In genomic region chr4:85126991-85127591, GRCh38 we compare ENCODE assay signal across 15 cellular contexts.
DNase-seq lines count a peak whose midpoint lies in the region; ATAC-seq and TF ChIP-seq lines count a peak whose summit lies in the region.
"Had no signal": no experiment of that assay in that cellular context is flagged by ENCODE, and none has a peak within 500 bp of the region (broad histone marks: within the 10 kb centered on the region; RNA-seq: fewer than 3 reads in every experiment).

No MANE protein-coding gene starts in this region.

- no peak overlapping the region for H3K9ac ChIP-seq in HCT116 (ENCODE audit: low read length)
- no peak overlapping the region for H3K9ac ChIP-seq in PC-3 (ENCODE audit: low read length)

- no peaks in the 10 kb centered on the region for H3K36me3 ChIP-seq in BE2C
- H3K36me3 ChIP-seq in HCT116 (ENCODE audit: control insufficient read depth in 1 of 2, insufficient read depth in 2 of 2, low read length in 2 of 2): no peaks in the 10 kb centered on the region
- no peaks in the 10 kb centered on the region for H3K36me3 ChIP-seq in PC-3 (ENCODE audit: low read depth, low read length)
- H3K36me3 ChIP-seq: HAP-1 had no signal

- H4K20me1 ChIP-seq in HCT116 (ENCODE audit: insufficient read depth): no peaks in the 10 kb centered on the region
- no peaks in the 10 kb centered on the region for H4K20me1 ChIP-seq in PC-3 (ENCODE audit: low read length)

- BruUV-seq in HCT116 (replicated peaks; lab: Mats Ljungman, UMichigan) (no TSS peak), PC-3 (replicated peaks; lab: Mats Ljungman, UMichigan) (no TSS peak)

- TF ChIP-seq POLR2A in HCT116 (IDR thresholded peaks at IDR 0.05; ENCODE audit: borderline replicate concordance, extremely low read depth, insufficient read depth, insufficient read length): no peak

- H3K4me3 ChIP-seq in BE2C (ENCODE audit: low read depth, low read length) (peak overlapping the region; percentile 49), HCT116 (replicated peaks in 1 of 2; ENCODE audit: low read depth in 1 of 2, low read length in 2 of 2) (no peak overlapping the region), PC-3 (ENCODE audit: low read length) (no peak overlapping the region)
- H3K4me3 ChIP-seq: HAP-1 had no signal

- RAD21 ChIA-PET in HCT116 (lab: Charles Lee; ENCODE audit: low non-redundant PET in 1 of 2, low total read pairs in 2 of 2, uncharacterized antibody in 2 of 2, unreplicated experiment in 2 of 2): no interaction called here

- POLR2A ChIA-PET in HCT116 (lab: Charles Lee) (no interaction called here), PC-3 (lab: Charles Lee; ENCODE audit: unreplicated experiment) (no interaction called here)

- H3K27me3 ChIP-seq in BE2C (no peaks in the 10 kb centered on the region), HCT116 (ENCODE audit: insufficient read depth, low read length) (no peaks in the 10 kb centered on the region), PC-3 (ENCODE audit: low read length) (no peaks in the 10 kb centered on the region)

- CTCF ChIA-PET in HCT116 (lab: Charles Lee) (interaction anchor here (0.6 to 2.4 kb wide), 6 partner anchors 13 to 917 kb away, joined by 3 to 7 read pairs (median 3); no protein-coding TSS in a partner anchor), PC-3 (lab: Charles Lee) (no interaction called here)

- H3K4me1 ChIP-seq in BE2C (peaks cover 14% of the 10 kb centered on the region), HCT116 (ENCODE audit: control insufficient read depth in 1 of 2, insufficient read depth in 2 of 2, low read length in 2 of 2) (peaks cover 0 to 7% of the 10 kb centered on the region in 2 experiments; a peak in 3 of 4 replicates), PC-3 (ENCODE audit: insufficient read depth, low read length) (no peaks in the 10 kb centered on the region)

- H3K9me3 ChIP-seq in BE2C: no peaks in the 10 kb centered on the region
- H3K9me3 ChIP-seq in HCT116 (ENCODE audit: control insufficient read depth in 1 of 2, insufficient read depth in 1 of 2, low read depth in 1 of 2, low read length in 2 of 2): no peaks in the 10 kb centered on the region
- H3K9me3 ChIP-seq in PC-3 (ENCODE audit: low read length): no peaks in the 10 kb centered on the region
- H3K9me3 ChIP-seq: HAP-1 had no signal

- H3K27ac ChIP-seq in HCT116 (ENCODE audit: low read depth, low read length) (no peak overlapping the region), PC-3 (ENCODE audit: low read length) (no peak overlapping the region)
- H3K27ac ChIP-seq: HL-60 had no signal

- no peak for TF ChIP-seq RAD21 in HCT116 (IDR thresholded peaks at IDR 0.05; ENCODE audit: low read depth)

- intact Hi-C loops in HCT116 (cut with micrococcal nuclease) (no loop called here), PC-3 (cut with micrococcal nuclease) (no loop called here)

- no peak for TF ChIP-seq CTCF in BE2C (IDR thresholded peaks at IDR 0.05; ENCODE audit: low read depth, low read length)
- TF ChIP-seq CTCF in HCT116 (IDR thresholded peaks at IDR 0.05 in 2 of 3, conservative IDR thresholded peaks at IDR 0.05 in 1 of 3; ENCODE audit: borderline replicate concordance in 1 of 3, insufficient read depth in 1 of 3, low read depth in 2 of 3, low read length in 2 of 3): no peak
- no peak for TF ChIP-seq CTCF in PC-3 (conservative IDR thresholded peaks at IDR 0.05; ENCODE audit: low read depth, low read length)

- DNase-seq in BE2C (peak; percentile 32), HCT116 (ENCODE audit: low read depth, low spot score) (no peak), SK-N-DZ (ENCODE audit: low spot score) (peak; percentile 92), left kidney (ENCODE audit: low read depth, low spot score) (peak; percentile 17), NOMO-1 treated with DMSO at 0.1 percent for 48 hours (lab: John Stamatoyannopoulos, UW; ENCODE audit: unreplicated experiment) (no peak), HuH-7.5 (ENCODE audit: low spot score) (no peak), PC-3 (no peak)
- DNase-seq: DMS153, KG1, NCI-H1436, NCI-H2081 treated with DMSO at 0.1 percent for 48 hours, NCI-H2227 treated with DMSO at 0.1 percent for 48 hours had no signal

- H2AFZ ChIP-seq in HCT116 (ENCODE audit: low read depth, low read length, poor library complexity, severe bottlenecking) (peak overlapping the region; percentile 90), PC-3 (ENCODE audit: low read length) (no peak overlapping the region)

- H3K79me2 ChIP-seq in HCT116 (ENCODE audit: insufficient read depth, low read length): no peaks in the 10 kb centered on the region
- H3K79me2 ChIP-seq in PC-3 (ENCODE audit: low read length): no peaks in the 10 kb centered on the region

- H3K9me2 ChIP-seq in HCT116 (ENCODE audit: insufficient read depth): no peaks in the 10 kb centered on the region
- no peaks in the 10 kb centered on the region for H3K9me2 ChIP-seq in PC-3 (replicated peaks; ENCODE audit: low read length)

- peak overlapping the region; percentile 1; the same call in 1 of the 2 replicates for H3K4me2 ChIP-seq in HCT116 (ENCODE audit: low read length)
- no peak overlapping the region for H3K4me2 ChIP-seq in PC-3 (ENCODE audit: low read length)

- H3F3A ChIP-seq in PC-3 (ENCODE audit: low read length, unreplicated experiment): no peaks in the 10 kb centered on the region

- no peak for ATAC-seq in HCT116
- no peak for ATAC-seq in GM21390 (IDR thresholded peaks at IDR 0.05; ENCODE audit: unreplicated experiment)
- ATAC-seq in PC-3: no peak

TF ChIP-seq in HCT116, 20 proteins besides CTCF, POLR2A, EP300 and RAD21 (continues in another document):
- TF ChIP-seq POLR2AphosphoS5 (IDR thresholded peaks at IDR 0.05; ENCODE audit: low read depth, low read length) (no peak), EZH2phosphoT487 (IDR thresholded peaks at IDR 0.05; ENCODE audit: borderline replicate concordance) (no peak), TCF7L2 (IDR thresholded peaks at IDR 0.05; ENCODE audit: borderline replicate concordance, extremely low read depth, insufficient read depth, insufficient read length) (no peak), EZH2 (IDR thresholded peaks at IDR 0.05) (no peak), ZFX (IDR thresholded peaks at IDR 0.05) (no peak), ELF1 (IDR thresholded peaks at IDR 0.05; ENCODE audit: borderline replicate concordance, low read depth) (no peak), FOSL1 (IDR thresholded peaks at IDR 0.05; ENCODE audit: low read depth) (no peak), JUND (IDR thresholded peaks at IDR 0.05) (no peak), SIN3A (IDR thresholded peaks at IDR 0.05; ENCODE audit: low read depth) (no peak), YY1 (IDR thresholded peaks at IDR 0.05; ENCODE audit: extremely low read depth, insufficient replicate concordance, low read depth, low read length) (no peak), CEBPB (IDR thresholded peaks at IDR 0.05; ENCODE audit: low read depth) (no peak), EGR1 (IDR thresholded peaks at IDR 0.05; ENCODE audit: low read depth) (no peak), SRF (IDR thresholded peaks at IDR 0.05; ENCODE audit: low read depth) (no peak), ATF3 (IDR thresholded peaks at IDR 0.05) (no peak), ZNF274 (IDR thresholded peaks at IDR 0.05; ENCODE audit: low read depth, low read length) (no peak), CBX3 (IDR thresholded peaks at IDR 0.05; ENCODE audit: low read depth) (no peak), SP1 (IDR thresholded peaks at IDR 0.05; ENCODE audit: low read depth) (no peak)
- TF ChIP-seq, protein P1, sequence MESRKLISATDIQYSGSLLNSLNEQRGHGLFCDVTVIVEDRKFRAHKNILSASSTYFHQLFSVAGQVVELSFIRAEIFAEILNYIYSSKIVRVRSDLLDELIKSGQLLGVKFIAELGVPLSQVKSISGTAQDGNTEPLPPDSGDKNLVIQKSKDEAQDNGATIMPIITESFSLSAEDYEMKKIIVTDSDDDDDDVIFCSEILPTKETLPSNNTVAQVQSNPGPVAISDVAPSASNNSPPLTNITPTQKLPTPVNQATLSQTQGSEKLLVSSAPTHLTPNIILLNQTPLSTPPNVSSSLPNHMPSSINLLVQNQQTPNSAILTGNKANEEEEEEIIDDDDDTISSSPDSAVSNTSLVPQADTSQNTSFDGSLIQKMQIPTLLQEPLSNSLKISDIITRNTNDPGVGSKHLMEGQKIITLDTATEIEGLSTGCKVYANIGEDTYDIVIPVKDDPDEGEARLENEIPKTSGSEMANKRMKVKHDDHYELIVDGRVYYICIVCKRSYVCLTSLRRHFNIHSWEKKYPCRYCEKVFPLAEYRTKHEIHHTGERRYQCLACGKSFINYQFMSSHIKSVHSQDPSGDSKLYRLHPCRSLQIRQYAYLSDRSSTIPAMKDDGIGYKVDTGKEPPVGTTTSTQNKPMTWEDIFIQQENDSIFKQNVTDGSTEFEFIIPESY (IDR thresholded peaks at IDR 0.05; ENCODE audit: extremely low read depth, insufficient replicate concordance, low read length): no peak
- TF ChIP-seq, protein P2, sequence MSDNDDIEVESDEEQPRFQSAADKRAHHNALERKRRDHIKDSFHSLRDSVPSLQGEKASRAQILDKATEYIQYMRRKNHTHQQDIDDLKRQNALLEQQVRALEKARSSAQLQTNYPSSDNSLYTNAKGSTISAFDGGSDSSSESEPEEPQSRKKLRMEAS (IDR thresholded peaks at IDR 0.05): no peak

Comparison
In these comparisons a context has a peak if more than half of its experiments do, and no peak if none do; other contexts are left out.
1. DNase-seq: peak in BE2C (single experiment), SK-N-DZ (single experiment) and left kidney (single experiment); none in HCT116 (single experiment), NOMO-1 treated with DMSO at 0.1 percent for 48 hours (single experiment), HuH-7.5 (single experiment) and PC-3 (single experiment).